ENCODE assay signal across 1 cellular context in the genomic region with DNA sequence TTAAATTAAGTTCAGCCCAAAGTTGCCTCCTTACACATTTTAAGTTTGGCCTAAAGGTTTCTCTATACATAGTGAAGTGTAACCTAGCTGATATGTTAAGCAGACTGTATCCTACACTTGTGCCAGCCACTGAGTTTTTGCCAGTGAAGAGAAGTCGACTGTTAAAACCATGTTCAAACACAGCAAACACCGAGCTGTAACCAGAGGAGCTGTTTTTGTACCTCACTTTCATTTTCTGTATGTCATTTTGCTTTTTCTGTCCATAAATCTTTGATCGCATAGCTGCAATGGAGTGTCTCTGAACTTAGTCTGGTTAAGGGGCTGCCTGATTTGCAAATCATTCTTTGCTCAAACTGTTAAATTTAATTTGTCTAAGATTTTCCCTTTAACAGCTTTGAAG.
TF ChIP-seq lines count a peak whose summit lies in the region.

No MANE protein-coding gene starts in this region.

TF ChIP-seq in GM12878, 131 proteins besides CTCF, POLR2A, EP300 and RAD21 (continued from another document):
- no peak for TF ChIP-seq JUNB (IDR thresholded peaks at IDR 0.05)
- no peak for TF ChIP-seq ZNF207 (IDR thresholded peaks at IDR 0.05; ENCODE audit: borderline replicate concordance)
- TF ChIP-seq CEBPB (IDR thresholded peaks at IDR 0.05; ENCODE audit: borderline replicate concordance in 1 of 2, low read depth in 2 of 2, low read length in 2 of 2), result no peak
- TF ChIP-seq NR2C2 (IDR thresholded peaks at IDR 0.05; ENCODE audit: borderline replicate concordance, control insufficient read depth, insufficient read length, low read depth), result no peak
- TF ChIP-seq ZBED1 (IDR thresholded peaks at IDR 0.05; ENCODE audit: borderline replicate concordance), result no peak
- TF ChIP-seq, protein P1, sequence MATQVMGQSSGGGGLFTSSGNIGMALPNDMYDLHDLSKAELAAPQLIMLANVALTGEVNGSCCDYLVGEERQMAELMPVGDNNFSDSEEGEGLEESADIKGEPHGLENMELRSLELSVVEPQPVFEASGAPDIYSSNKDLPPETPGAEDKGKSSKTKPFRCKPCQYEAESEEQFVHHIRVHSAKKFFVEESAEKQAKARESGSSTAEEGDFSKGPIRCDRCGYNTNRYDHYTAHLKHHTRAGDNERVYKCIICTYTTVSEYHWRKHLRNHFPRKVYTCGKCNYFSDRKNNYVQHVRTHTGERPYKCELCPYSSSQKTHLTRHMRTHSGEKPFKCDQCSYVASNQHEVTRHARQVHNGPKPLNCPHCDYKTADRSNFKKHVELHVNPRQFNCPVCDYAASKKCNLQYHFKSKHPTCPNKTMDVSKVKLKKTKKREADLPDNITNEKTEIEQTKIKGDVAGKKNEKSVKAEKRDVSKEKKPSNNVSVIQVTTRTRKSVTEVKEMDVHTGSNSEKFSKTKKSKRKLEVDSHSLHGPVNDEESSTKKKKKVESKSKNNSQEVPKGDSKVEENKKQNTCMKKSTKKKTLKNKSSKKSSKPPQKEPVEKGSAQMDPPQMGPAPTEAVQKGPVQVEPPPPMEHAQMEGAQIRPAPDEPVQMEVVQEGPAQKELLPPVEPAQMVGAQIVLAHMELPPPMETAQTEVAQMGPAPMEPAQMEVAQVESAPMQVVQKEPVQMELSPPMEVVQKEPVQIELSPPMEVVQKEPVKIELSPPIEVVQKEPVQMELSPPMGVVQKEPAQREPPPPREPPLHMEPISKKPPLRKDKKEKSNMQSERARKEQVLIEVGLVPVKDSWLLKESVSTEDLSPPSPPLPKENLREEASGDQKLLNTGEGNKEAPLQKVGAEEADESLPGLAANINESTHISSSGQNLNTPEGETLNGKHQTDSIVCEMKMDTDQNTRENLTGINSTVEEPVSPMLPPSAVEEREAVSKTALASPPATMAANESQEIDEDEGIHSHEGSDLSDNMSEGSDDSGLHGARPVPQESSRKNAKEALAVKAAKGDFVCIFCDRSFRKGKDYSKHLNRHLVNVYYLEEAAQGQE (IDR thresholded peaks at IDR 0.05; ENCODE audit: low read depth, low read length), result no peak
- TF ChIP-seq, protein P2, sequence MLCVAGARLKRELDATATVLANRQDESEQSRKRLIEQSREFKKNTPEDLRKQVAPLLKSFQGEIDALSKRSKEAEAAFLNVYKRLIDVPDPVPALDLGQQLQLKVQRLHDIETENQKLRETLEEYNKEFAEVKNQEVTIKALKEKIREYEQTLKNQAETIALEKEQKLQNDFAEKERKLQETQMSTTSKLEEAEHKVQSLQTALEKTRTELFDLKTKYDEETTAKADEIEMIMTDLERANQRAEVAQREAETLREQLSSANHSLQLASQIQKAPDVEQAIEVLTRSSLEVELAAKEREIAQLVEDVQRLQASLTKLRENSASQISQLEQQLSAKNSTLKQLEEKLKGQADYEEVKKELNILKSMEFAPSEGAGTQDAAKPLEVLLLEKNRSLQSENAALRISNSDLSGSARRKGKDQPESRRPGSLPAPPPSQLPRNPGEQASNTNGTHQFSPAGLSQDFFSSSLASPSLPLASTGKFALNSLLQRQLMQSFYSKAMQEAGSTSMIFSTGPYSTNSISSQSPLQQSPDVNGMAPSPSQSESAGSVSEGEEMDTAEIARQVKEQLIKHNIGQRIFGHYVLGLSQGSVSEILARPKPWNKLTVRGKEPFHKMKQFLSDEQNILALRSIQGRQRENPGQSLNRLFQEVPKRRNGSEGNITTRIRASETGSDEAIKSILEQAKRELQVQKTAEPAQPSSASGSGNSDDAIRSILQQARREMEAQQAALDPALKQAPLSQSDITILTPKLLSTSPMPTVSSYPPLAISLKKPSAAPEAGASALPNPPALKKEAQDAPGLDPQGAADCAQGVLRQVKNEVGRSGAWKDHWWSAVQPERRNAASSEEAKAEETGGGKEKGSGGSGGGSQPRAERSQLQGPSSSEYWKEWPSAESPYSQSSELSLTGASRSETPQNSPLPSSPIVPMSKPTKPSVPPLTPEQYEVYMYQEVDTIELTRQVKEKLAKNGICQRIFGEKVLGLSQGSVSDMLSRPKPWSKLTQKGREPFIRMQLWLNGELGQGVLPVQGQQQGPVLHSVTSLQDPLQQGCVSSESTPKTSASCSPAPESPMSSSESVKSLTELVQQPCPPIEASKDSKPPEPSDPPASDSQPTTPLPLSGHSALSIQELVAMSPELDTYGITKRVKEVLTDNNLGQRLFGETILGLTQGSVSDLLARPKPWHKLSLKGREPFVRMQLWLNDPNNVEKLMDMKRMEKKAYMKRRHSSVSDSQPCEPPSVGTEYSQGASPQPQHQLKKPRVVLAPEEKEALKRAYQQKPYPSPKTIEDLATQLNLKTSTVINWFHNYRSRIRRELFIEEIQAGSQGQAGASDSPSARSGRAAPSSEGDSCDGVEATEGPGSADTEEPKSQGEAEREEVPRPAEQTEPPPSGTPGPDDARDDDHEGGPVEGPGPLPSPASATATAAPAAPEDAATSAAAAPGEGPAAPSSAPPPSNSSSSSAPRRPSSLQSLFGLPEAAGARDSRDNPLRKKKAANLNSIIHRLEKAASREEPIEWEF (IDR thresholded peaks at IDR 0.05; ENCODE audit: insufficient replicate concordance, low read depth, low read length), result no peak
- TF ChIP-seq HDGF (IDR thresholded peaks at IDR 0.05), result no peak
- TF ChIP-seq, protein P3, sequence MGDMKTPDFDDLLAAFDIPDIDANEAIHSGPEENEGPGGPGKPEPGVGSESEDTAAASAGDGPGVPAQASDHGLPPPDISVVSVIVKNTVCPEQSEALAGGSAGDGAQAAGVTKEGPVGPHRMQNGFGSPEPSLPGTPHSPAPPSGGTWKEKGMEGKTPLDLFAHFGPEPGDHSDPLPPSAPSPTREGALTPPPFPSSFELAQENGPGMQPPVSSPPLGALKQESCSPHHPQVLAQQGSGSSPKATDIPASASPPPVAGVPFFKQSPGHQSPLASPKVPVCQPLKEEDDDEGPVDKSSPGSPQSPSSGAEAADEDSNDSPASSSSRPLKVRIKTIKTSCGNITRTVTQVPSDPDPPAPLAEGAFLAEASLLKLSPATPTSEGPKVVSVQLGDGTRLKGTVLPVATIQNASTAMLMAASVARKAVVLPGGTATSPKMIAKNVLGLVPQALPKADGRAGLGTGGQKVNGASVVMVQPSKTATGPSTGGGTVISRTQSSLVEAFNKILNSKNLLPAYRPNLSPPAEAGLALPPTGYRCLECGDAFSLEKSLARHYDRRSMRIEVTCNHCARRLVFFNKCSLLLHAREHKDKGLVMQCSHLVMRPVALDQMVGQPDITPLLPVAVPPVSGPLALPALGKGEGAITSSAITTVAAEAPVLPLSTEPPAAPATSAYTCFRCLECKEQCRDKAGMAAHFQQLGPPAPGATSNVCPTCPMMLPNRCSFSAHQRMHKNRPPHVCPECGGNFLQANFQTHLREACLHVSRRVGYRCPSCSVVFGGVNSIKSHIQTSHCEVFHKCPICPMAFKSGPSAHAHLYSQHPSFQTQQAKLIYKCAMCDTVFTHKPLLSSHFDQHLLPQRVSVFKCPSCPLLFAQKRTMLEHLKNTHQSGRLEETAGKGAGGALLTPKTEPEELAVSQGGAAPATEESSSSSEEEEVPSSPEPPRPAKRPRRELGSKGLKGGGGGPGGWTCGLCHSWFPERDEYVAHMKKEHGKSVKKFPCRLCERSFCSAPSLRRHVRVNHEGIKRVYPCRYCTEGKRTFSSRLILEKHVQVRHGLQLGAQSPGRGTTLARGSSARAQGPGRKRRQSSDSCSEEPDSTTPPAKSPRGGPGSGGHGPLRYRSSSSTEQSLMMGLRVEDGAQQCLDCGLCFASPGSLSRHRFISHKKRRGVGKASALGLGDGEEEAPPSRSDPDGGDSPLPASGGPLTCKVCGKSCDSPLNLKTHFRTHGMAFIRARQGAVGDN (IDR thresholded peaks at IDR 0.05), result no peak
- TF ChIP-seq NRF1 (conservative IDR thresholded peaks at IDR 0.05; ENCODE audit: low read depth, low read length), result no peak
- no peak for TF ChIP-seq HDAC6 (IDR thresholded peaks at IDR 0.05; ENCODE audit: unreplicated experiment)
- TF ChIP-seq CBX3 (IDR thresholded peaks at IDR 0.05; ENCODE audit: borderline replicate concordance, low read depth), result no peak
- TF ChIP-seq, protein P4, sequence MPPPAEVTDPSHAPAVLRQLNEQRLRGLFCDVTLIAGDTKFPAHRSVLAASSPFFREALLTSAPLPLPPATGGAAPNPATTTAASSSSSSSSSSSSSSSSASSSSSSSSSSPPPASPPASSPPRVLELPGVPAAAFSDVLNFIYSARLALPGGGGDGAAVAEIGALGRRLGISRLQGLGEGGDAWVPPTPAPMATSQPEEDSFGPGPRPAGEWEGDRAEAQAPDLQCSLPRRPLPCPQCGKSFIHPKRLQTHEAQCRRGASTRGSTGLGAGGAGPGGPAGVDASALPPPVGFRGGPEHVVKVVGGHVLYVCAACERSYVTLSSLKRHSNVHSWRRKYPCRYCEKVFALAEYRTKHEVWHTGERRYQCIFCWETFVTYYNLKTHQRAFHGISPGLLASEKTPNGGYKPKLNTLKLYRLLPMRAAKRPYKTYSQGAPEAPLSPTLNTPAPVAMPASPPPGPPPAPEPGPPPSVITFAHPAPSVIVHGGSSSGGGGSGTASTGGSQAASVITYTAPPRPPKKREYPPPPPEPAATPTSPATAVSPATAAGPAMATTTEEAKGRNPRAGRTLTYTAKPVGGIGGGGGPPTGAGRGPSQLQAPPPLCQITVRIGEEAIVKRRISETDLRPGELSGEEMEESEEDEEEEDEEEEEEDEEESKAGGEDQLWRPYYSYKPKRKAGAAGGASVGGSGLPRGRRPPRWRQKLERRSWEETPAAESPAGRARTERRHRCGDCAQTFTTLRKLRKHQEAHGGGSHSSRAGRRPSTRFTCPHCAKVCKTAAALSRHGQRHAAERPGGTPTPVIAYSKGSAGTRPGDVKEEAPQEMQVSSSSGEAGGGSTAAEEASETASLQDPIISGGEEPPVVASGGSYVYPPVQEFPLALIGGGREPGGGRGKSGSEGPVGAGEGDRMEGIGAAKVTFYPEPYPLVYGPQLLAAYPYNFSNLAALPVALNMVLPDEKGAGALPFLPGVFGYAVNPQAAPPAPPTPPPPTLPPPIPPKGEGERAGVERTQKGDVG (CRISPR knock-in tag; IDR thresholded peaks at IDR 0.05), result no peak
- no peak for TF ChIP-seq NFYA (IDR thresholded peaks at IDR 0.05; ENCODE audit: borderline replicate concordance, low read depth, low read length)
- no peak for TF ChIP-seq FOS (IDR thresholded peaks at IDR 0.05; ENCODE audit: borderline replicate concordance, extremely low read depth, insufficient read length)
- TF ChIP-seq, protein P5, sequence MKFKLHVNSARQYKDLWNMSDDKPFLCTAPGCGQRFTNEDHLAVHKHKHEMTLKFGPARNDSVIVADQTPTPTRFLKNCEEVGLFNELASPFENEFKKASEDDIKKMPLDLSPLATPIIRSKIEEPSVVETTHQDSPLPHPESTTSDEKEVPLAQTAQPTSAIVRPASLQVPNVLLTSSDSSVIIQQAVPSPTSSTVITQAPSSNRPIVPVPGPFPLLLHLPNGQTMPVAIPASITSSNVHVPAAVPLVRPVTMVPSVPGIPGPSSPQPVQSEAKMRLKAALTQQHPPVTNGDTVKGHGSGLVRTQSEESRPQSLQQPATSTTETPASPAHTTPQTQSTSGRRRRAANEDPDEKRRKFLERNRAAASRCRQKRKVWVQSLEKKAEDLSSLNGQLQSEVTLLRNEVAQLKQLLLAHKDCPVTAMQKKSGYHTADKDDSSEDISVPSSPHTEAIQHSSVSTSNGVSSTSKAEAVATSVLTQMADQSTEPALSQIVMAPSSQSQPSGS (IDR thresholded peaks at IDR 0.05; ENCODE audit: low read length), result no peak
- TF ChIP-seq CREM (IDR thresholded peaks at IDR 0.05; ENCODE audit: low read depth), result no peak
- TF ChIP-seq ZNF274 (IDR thresholded peaks at IDR 0.05; ENCODE audit: insufficient read depth, insufficient read length), result no peak
TF ChIP-seq in GM12878: peak in this region for 0.
